ENCODE assay signal across 1 cellular context in the genomic region with DNA sequence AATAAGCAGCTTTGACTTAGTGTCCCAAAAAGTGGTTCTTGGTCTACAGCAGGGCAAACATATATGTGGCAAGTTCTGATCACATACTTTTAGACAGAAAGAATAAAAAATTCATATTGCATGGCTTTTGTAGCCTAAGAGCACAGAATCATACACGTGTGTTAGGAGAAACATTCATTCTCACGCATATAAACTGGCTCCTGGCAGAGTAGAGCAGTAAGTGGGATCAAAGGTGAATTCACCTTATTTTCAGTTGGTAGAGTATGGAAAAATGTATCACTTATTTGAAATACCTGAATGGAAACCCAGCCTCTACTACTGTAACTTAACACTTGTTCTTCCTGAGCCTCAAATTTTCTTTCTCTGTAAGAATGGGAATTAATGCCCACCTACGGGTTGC.
TF ChIP-seq lines count a peak whose summit lies in the region.

No MANE protein-coding gene starts in this region.

TF ChIP-seq in GM23338, 12 proteins besides CTCF, POLR2A, EP300 and RAD21 (continued from another document):
- TF ChIP-seq, protein P1, sequence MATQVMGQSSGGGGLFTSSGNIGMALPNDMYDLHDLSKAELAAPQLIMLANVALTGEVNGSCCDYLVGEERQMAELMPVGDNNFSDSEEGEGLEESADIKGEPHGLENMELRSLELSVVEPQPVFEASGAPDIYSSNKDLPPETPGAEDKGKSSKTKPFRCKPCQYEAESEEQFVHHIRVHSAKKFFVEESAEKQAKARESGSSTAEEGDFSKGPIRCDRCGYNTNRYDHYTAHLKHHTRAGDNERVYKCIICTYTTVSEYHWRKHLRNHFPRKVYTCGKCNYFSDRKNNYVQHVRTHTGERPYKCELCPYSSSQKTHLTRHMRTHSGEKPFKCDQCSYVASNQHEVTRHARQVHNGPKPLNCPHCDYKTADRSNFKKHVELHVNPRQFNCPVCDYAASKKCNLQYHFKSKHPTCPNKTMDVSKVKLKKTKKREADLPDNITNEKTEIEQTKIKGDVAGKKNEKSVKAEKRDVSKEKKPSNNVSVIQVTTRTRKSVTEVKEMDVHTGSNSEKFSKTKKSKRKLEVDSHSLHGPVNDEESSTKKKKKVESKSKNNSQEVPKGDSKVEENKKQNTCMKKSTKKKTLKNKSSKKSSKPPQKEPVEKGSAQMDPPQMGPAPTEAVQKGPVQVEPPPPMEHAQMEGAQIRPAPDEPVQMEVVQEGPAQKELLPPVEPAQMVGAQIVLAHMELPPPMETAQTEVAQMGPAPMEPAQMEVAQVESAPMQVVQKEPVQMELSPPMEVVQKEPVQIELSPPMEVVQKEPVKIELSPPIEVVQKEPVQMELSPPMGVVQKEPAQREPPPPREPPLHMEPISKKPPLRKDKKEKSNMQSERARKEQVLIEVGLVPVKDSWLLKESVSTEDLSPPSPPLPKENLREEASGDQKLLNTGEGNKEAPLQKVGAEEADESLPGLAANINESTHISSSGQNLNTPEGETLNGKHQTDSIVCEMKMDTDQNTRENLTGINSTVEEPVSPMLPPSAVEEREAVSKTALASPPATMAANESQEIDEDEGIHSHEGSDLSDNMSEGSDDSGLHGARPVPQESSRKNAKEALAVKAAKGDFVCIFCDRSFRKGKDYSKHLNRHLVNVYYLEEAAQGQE (IDR thresholded peaks at IDR 0.05; ENCODE audit: unreplicated experiment): no peak
- TF ChIP-seq EZH2phosphoT487 (IDR thresholded peaks at IDR 0.05; ENCODE audit: unreplicated experiment) (no peak), POLR2AphosphoS5 (IDR thresholded peaks at IDR 0.05; ENCODE audit: low read depth) (no peak), ZNF114 (CRISPR knock-in tag; IDR thresholded peaks at IDR 0.05) (no peak), EZH2 (IDR thresholded peaks at IDR 0.05; ENCODE audit: low read depth, unreplicated experiment) (no peak), ZNF331 (CRISPR knock-in tag; IDR thresholded peaks at IDR 0.05; ENCODE audit: low read depth) (no peak)
- TF ChIP-seq, protein P2, sequence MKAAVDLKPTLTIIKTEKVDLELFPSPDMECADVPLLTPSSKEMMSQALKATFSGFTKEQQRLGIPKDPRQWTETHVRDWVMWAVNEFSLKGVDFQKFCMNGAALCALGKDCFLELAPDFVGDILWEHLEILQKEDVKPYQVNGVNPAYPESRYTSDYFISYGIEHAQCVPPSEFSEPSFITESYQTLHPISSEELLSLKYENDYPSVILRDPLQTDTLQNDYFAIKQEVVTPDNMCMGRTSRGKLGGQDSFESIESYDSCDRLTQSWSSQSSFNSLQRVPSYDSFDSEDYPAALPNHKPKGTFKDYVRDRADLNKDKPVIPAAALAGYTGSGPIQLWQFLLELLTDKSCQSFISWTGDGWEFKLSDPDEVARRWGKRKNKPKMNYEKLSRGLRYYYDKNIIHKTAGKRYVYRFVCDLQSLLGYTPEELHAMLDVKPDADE (IDR thresholded peaks at IDR 0.05): no peak
- TF ChIP-seq, protein P3, sequence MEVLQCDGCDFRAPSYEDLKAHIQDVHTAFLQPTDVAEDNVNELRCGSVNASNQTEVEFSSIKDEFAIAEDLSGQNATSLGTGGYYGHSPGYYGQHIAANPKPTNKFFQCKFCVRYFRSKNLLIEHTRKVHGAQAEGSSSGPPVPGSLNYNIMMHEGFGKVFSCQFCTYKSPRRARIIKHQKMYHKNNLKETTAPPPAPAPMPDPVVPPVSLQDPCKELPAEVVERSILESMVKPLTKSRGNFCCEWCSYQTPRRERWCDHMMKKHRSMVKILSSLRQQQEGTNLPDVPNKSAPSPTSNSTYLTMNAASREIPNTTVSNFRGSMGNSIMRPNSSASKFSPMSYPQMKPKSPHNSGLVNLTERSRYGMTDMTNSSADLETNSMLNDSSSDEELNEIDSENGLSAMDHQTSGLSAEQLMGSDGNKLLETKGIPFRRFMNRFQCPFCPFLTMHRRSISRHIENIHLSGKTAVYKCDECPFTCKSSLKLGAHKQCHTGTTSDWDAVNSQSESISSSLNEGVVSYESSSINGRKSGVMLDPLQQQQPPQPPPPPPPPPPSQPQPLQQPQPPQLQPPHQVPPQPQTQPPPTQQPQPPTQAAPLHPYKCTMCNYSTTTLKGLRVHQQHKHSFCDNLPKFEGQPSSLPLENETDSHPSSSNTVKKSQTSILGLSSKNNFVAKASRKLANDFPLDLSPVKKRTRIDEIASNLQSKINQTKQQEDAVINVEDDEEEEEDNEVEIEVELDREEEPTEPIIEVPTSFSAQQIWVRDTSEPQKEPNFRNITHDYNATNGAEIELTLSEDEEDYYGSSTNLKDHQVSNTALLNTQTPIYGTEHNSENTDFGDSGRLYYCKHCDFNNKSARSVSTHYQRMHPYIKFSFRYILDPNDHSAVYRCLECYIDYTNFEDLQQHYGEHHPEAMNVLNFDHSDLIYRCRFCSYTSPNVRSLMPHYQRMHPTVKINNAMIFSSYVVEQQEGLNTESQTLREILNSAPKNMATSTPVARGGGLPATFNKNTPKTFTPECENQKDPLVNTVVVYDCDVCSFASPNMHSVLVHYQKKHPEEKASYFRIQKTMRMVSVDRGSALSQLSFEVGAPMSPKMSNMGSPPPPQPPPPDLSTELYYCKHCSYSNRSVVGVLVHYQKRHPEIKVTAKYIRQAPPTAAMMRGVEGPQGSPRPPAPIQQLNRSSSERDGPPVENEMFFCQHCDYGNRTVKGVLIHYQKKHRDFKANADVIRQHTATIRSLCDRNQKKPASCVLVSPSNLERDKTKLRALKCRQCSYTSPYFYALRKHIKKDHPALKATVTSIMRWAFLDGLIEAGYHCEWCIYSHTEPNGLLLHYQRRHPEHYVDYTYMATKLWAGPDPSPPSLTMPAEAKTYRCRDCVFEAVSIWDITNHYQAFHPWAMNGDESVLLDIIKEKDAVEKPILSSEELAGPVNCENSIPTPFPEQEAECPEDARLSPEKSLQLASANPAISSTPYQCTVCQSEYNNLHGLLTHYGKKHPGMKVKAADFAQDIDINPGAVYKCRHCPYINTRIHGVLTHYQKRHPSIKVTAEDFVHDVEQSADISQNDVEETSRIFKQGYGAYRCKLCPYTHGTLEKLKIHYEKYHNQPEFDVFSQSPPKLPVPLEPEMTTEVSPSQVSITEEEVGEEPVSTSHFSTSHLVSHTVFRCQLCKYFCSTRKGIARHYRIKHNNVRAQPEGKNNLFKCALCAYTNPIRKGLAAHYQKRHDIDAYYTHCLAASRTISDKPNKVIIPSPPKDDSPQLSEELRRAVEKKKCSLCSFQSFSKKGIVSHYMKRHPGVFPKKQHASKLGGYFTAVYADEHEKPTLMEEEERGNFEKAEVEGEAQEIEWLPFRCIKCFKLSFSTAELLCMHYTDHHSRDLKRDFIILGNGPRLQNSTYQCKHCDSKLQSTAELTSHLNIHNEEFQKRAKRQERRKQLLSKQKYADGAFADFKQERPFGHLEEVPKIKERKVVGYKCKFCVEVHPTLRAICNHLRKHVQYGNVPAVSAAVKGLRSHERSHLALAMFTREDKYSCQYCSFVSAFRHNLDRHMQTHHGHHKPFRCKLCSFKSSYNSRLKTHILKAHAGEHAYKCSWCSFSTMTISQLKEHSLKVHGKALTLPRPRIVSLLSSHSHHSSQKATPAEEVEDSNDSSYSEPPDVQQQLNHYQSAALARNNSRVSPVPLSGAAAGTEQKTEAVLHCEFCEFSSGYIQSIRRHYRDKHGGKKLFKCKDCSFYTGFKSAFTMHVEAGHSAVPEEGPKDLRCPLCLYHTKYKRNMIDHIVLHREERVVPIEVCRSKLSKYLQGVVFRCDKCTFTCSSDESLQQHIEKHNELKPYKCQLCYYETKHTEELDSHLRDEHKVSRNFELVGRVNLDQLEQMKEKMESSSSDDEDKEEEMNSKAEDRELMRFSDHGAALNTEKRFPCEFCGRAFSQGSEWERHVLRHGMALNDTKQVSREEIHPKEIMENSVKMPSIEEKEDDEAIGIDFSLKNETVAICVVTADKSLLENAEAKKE (CRISPR knock-in tag; IDR thresholded peaks at IDR 0.05): no peak
